Comparison of ENCODE assay signal across 10 cellular contexts in the genomic region with DNA sequence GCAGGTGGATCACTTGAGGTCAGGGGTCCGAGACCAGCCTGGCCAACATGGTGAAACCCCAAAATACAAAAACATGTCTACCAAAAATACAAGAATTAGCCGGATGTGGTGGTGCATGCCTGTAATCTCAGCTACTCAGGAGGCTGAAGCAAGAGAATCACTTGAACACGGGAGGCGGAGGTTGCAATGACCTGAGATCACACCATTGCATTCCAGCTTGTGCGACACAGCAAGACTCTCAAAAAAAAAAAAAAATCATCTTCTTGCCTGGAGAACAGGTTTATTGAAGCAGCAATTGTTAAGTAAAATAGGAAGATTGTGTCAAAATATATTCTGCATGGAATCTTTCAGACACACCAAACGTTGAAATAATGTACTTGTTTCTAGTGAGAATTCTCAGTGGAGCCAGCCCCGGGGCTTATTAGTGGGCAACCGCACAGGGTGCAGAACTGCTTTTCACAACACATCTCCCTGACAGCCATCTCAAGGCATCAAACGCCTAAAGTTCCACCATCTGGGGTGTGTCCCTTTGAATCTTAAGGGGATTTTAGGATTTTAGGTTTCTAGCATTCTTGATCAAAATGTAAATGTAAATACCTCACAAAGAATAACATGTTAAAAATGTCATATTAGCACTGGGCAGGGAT. TPM values are rescaled to one million over a fixed set of nuclear protein-coding genes. Genes with fewer than 3 reads are reported as not detected.
DNase-seq lines count a peak whose midpoint lies in the region; TF ChIP-seq lines count a peak whose summit lies in the region.
"Had no signal": no experiment of that assay in that cellular context is flagged by ENCODE, and none has a peak within 500 bp of the region (broad histone marks: within the 10 kb centered on the region; RNA-seq: fewer than 3 reads in every experiment).

No MANE protein-coding gene starts in this region.

- H3K9me3 ChIP-seq in SK-N-MC (ENCODE audit: low read depth, low read length) (no peaks in the 10 kb centered on the region), fibroblast of lung (ENCODE audit: control insufficient read depth, insufficient read depth, low read depth, low read length) (no peaks in the 10 kb centered on the region)

- WGBS in lower leg skin, 2 donors, result 56 to 66% methylated on average over 9 of the region's 9 CpGs

- no peaks in the 10 kb centered on the region for H3K27me3 Mint-ChIP-seq in osteocyte (ENCODE audit: unreplicated experiment)
- H3K27me3 Mint-ChIP-seq: activated naive CD4-positive, alpha-beta T cell treated with anti-CD3 and anti-CD28 coated beads, Interleukin-2, amount 50 U/mL, for 24 hours had no signal

- peak overlapping the region; percentile 85 for H3K27ac ChIP-seq in SK-N-MC
- H3K27ac ChIP-seq in fibroblast of lung (ENCODE audit: insufficient read depth, low read length), result peak overlapping the region; percentile 96
- H3K27ac ChIP-seq: KMS-11 had no signal

- no peak overlapping the region for H2AFZ ChIP-seq in fibroblast of lung (ENCODE audit: low read length)

- peak overlapping the region; percentile 98 for H3K27ac Mint-ChIP-seq in osteocyte (ENCODE audit: unreplicated experiment)
- H3K27ac Mint-ChIP-seq: activated naive CD4-positive, alpha-beta T cell treated with anti-CD3 and anti-CD28 coated beads, Interleukin-2, amount 50 U/mL, for 24 hours had no signal

- intact Hi-C loops in lower leg skin (cut with DNase I; ENCODE audit: low total_unique reads), result no loop called here

- H3K4me3 Mint-ChIP-seq in osteocyte (ENCODE audit: unreplicated experiment), result no peak overlapping the region
- H3K4me3 Mint-ChIP-seq: activated naive CD4-positive, alpha-beta T cell treated with anti-CD3 and anti-CD28 coated beads, Interleukin-2, amount 50 U/mL, for 24 hours had no signal

- no peaks in the 10 kb centered on the region for H4K20me1 ChIP-seq in fibroblast of lung (ENCODE audit: control insufficient read depth, extremely low read depth, insufficient read depth, low read length)

- TF ChIP-seq CTCF in fibroblast of lung (conservative IDR thresholded peaks at IDR 0.05 in 1 of 2, IDR thresholded peaks at IDR 0.05 in 1 of 2; ENCODE audit: low read depth in 1 of 2, low read length in 2 of 2) (no peak), osteocyte (IDR thresholded peaks at IDR 0.05) (no peak), lower leg skin (IDR thresholded peaks at IDR 0.05) (no peak)

- peaks cover 5% of the 10 kb centered on the region for H3K4me1 ChIP-seq in fibroblast of lung (ENCODE audit: control insufficient read depth, extremely low read depth, insufficient read depth, low read length)

- no peaks in the 10 kb centered on the region for H3K79me2 ChIP-seq in fibroblast of lung (ENCODE audit: control insufficient read depth, insufficient read depth, low read length)

- H3K36me3 ChIP-seq in SK-N-MC (ENCODE audit: insufficient read depth, low read length), result no peaks in the 10 kb centered on the region
- H3K36me3 ChIP-seq in fibroblast of lung (ENCODE audit: control insufficient read depth, insufficient read depth, low read length), result no peaks in the 10 kb centered on the region

- no peaks in the 10 kb centered on the region for H3K27me3 ChIP-seq in fibroblast of lung (ENCODE audit: control insufficient read depth, insufficient read depth, low read length)

- DNase-seq in H4 (ENCODE audit: low spot score) (peak; percentile 31), SK-N-MC (ENCODE audit: low read depth, low spot score) (no peak), fibroblast of lung (ENCODE audit: low read depth in 2 of 2) (peak in 1 of 2 donors; percentile 44), osteocyte (ENCODE audit: extremely low spot score, unreplicated experiment) (peak; percentile 88), lower leg skin (ENCODE audit: low spot score in 2 of 2) (no peak), hippocampal formation (lab: John Stamatoyannopoulos, UW) (no peak)
- no peak for DNase-seq in activated naive CD4-positive, alpha-beta T cell treated with Interleukin-2 at 50 U/mL for 16 hours
- no peak for DNase-seq in activated CD8-positive, alpha-beta memory T cell treated with anti-CD3 and anti-CD28 coated beads, Interleukin-2, amount 50 U/mL, for 48 hours

- no peak for TF ChIP-seq POLR2A in lower leg skin (IDR thresholded peaks at IDR 0.05)

- H3K36me3 Mint-ChIP-seq in osteocyte (ENCODE audit: unreplicated experiment), result no peaks in the 10 kb centered on the region
- H3K36me3 Mint-ChIP-seq: activated naive CD4-positive, alpha-beta T cell treated with anti-CD3 and anti-CD28 coated beads, Interleukin-2, amount 50 U/mL, for 24 hours had no signal

- H3K4me2 ChIP-seq in fibroblast of lung (ENCODE audit: extremely low read depth, insufficient read depth, low read length), result peak overlapping the region; percentile 53
- H3K4me2 ChIP-seq: KMS-11 had no signal

- peak overlapping the region; percentile 49 for H3K4me3 ChIP-seq in SK-N-MC
- no peak overlapping the region for H3K4me3 ChIP-seq in fibroblast of lung (replicated peaks in 1 of 4; ENCODE audit: control extremely low read depth in 1 of 4, insufficient read depth in 1 of 4, low read depth in 3 of 4, low read length in 4 of 4)
- no peak overlapping the region for H3K4me3 ChIP-seq in lower leg skin (ENCODE audit: low read depth, poor library complexity, severe bottlenecking)

- H3K9me3 Mint-ChIP-seq in osteocyte (ENCODE audit: unreplicated experiment), result no peaks in the 10 kb centered on the region
- H3K9me3 Mint-ChIP-seq: activated naive CD4-positive, alpha-beta T cell treated with anti-CD3 and anti-CD28 coated beads, Interleukin-2, amount 50 U/mL, for 24 hours had no signal

- H3K4me1 Mint-ChIP-seq in osteocyte (ENCODE audit: unreplicated experiment), result peaks cover 62% of the 10 kb centered on the region
- H3K4me1 Mint-ChIP-seq: activated naive CD4-positive, alpha-beta T cell treated with anti-CD3 and anti-CD28 coated beads, Interleukin-2, amount 50 U/mL, for 24 hours had no signal

- H3K9ac ChIP-seq in SK-N-MC (ENCODE audit: insufficient read length) (peak overlapping the region; percentile 22), fibroblast of lung (ENCODE audit: insufficient read depth, low read length) (no peak overlapping the region)
- H3K9ac ChIP-seq: KMS-11 had no signal

RNA-seq across cellular contexts. Expression of gene PPP4R1, which starts 28.6 kb away (rescaled TPM):
- 56.3 and 70.2 TPM in 2 replicates for total RNA-seq in H4 (2014; rRNA removed; shearing (Covaris generic))
- total RNA-seq in fibroblast of lung (90.9 and 108 TPM in 2 replicates), osteocyte (131 and 140 TPM in 2 replicates), lower leg skin (100 to 1,000 TPM in 1 of 4 donors, 10 to 100 TPM in 3; 50.0 to 129 (median 68.0) TPM)
- polyA plus RNA-seq in fibroblast of lung, result 83.5 and 92.6 TPM in 2 replicates
- polyA plus RNA-seq in fibroblast of lung (2012), result 57.9 and 59.3 TPM in 2 replicates
- 90.4 and 187 TPM in 2 replicates for polyA minus RNA-seq in fibroblast of lung (ENCODE audit: low replicate concordance)

Comparison
In these comparisons a context has a peak if more than half of its experiments do, and no peak if none do; other contexts are left out.
1. DNase-seq: peak in H4 (single experiment) and osteocyte (single experiment); none in SK-N-MC (single experiment), lower leg skin (0 of 2), activated naive CD4-positive, alpha-beta T cell treated with Interleukin-2 at 50 U/mL for 16 hours (single experiment), hippocampal formation (0 of 2) and activated CD8-positive, alpha-beta memory T cell treated with anti-CD3 and anti-CD28 coated beads, Interleukin-2, amount 50 U/mL, for 48 hours (single experiment).